ENCODE assay signal across 24 cellular contexts in genomic region chr15:74603789-74604705, GRCh38.
"Had no signal": no experiment of that assay in that cellular context is flagged by ENCODE, and none has a peak within 500 bp of the region (broad histone marks: within the 10 kb centered on the region; RNA-seq: fewer than 3 reads in every experiment).

No MANE protein-coding gene starts in this region.

- H3K4me3 ChIP-seq: ascending aorta, body of pancreas, SJCRH30 had no signal

- H3K4me1 ChIP-seq: SJCRH30 had no signal

- H3K36me3 ChIP-seq: ascending aorta, SJCRH30 had no signal

- H3K27me3 ChIP-seq: ascending aorta, body of pancreas, SJCRH30 had no signal

- ATAC-seq: body of pancreas, Right ventricle myocardium inferior had no signal

- H3K27ac ChIP-seq: ascending aorta, body of pancreas, SJCRH30 had no signal

- DNase-seq: activated CD4-positive, alpha-beta memory T cell treated with anti-CD3 and anti-CD28 coated beads for 36 hours; activated CD4-positive, alpha-beta T cell treated with anti-CD3 and anti-CD28 coated beads, Interleukin-2, amount 10 ng/mL, durations not matched to agents 7 days and 5 days; activated CD4-positive, CD25-positive, alpha-beta regulatory T cell; activated gamma-delta T cell treated with Interleukin-2 at 50 U/mL for 16 hours; activated naive CD4-positive, alpha-beta T cell treated with anti-CD3 and anti-CD28 coated beads, Interleukin-2, amount 10 ng/mL, durations not matched to agents 7 days and 5 days; activated T-cell treated with anti-CD3 and anti-CD28 coated beads for 4 hours; activated T-cell treated with anti-CD3 and anti-CD28 coated beads, Interleukin-2, amount 50 U/mL, for 48 hours; amniotic stem cell; body of pancreas; central memory CD4-positive, alpha-beta T cell; Karpas-422; MM.1S; NCI-H1105; NCI-H1436; NCI-H1694 treated with DMSO at 0.1 percent for 48 hours; NCI-H2029 treated with DMSO at 0.1 percent for 48 hours; NCI-H345; NCI-H510A; NCI-H526 treated with DMSO at 0.1 percent for 48 hours; NCI-H82; SJCRH30; SK-N-SH had no signal

- H3K9me3 ChIP-seq: ascending aorta, body of pancreas, SJCRH30, SK-N-SH had no signal
